14 cellular contexts compared by ENCODE assay signal in genomic region chr9:36923025-36923625, GRCh38.
"Had no signal": no experiment of that assay in that cellular context is flagged by ENCODE, and none has a peak within 500 bp of the region (broad histone marks: within the 10 kb centered on the region; RNA-seq: fewer than 3 reads in every experiment).

No MANE protein-coding gene starts in this region.

- H3K4me1 ChIP-seq: breast epithelium, upper lobe of left lung had no signal

- H3K9me3 ChIP-seq: breast epithelium, neutrophil, upper lobe of left lung had no signal

- DNase-seq: activated CD4-positive, alpha-beta T cell treated with anti-CD3 and anti-CD28 coated beads, Interleukin-2, amount 50 U/mL, for 1 hour; activated naive CD4-positive, alpha-beta T cell treated with Interleukin-2 at 50 U/mL for 16 hours; activated T-cell treated with anti-CD3 and anti-CD28 coated beads, Interleukin-2, amount 50 U/mL, for 1 hour; amygdala; dermis blood vessel endothelial cell; hippocampal formation; kidney glomerular epithelial cell; right cardiac atrium; stimulated activated naive CD8-positive, alpha-beta T cell treated with anti-CD3 and anti-CD28 coated beads, Interleukin-15, Interleukin-2, amounts not matched to agents 100 U/mL and 50 U/mL, for 24 hours; upper lobe of left lung had no signal

- H3K27me3 ChIP-seq: breast epithelium, upper lobe of left lung had no signal

- H3K36me3 ChIP-seq: breast epithelium, neutrophil, upper lobe of left lung had no signal

- ATAC-seq: right cardiac atrium had no signal

- H3K27ac ChIP-seq: breast epithelium, neutrophil, upper lobe of left lung had no signal

- H3K4me3 ChIP-seq: breast epithelium, upper lobe of left lung had no signal

- H3K4me3 Mint-ChIP-seq: endodermal cell had no signal

- H3K9me3 Mint-ChIP-seq: endodermal cell had no signal

- H3K27ac Mint-ChIP-seq: endodermal cell, progenitor cell of endocrine pancreas had no signal
